ENCODE assay signal across 21 cellular contexts in genomic region chr12:121516437-121517011, GRCh38.
"Had no signal": no experiment of that assay in that cellular context is flagged by ENCODE, and none has a peak within 500 bp of the region (broad histone marks: within the 10 kb centered on the region; RNA-seq: fewer than 3 reads in every experiment).

No MANE protein-coding gene starts in this region.

- H3K9me3 Mint-ChIP-seq: activated CD4-positive, alpha-beta T cell treated with anti-CD3 and anti-CD28 coated beads, Interleukin-2, amount 10 ng/mL, durations not matched to agents 7 days and 5 days; activated CD8-positive, alpha-beta T cell treated with anti-CD3 and anti-CD28 coated beads for 36 hours; activated naive CD4-positive, alpha-beta T cell treated with anti-CD3 and anti-CD28 coated beads, Interleukin-2, amount 50 U/mL, for 24 hours; dendritic cell treated with granulocyte-macrophage colony-stimulating factor and Interleukin-4, amounts not matched to agents 40 ng/mL and 50 ng/mL, for 4 days; natural killer cell had no signal

- H3K27ac Mint-ChIP-seq: activated naive CD4-positive, alpha-beta T cell treated with anti-CD3 and anti-CD28 coated beads, Interleukin-2, amount 50 U/mL, for 24 hours; dendritic cell treated with granulocyte-macrophage colony-stimulating factor and Interleukin-4, amounts not matched to agents 40 ng/mL and 50 ng/mL, for 4 days had no signal

- H3K4me3 Mint-ChIP-seq: activated CD4-positive, alpha-beta T cell treated with anti-CD3 and anti-CD28 coated beads, Interleukin-2, amount 10 ng/mL, durations not matched to agents 7 days and 5 days; activated CD8-positive, alpha-beta memory T cell treated with anti-CD3 and anti-CD28 coated beads, Interleukin-2, amount 10 ng/mL, durations not matched to agents 7 days and 5 days; activated CD8-positive, alpha-beta T cell treated with anti-CD3 and anti-CD28 coated beads for 36 hours; activated naive CD4-positive, alpha-beta T cell treated with anti-CD3 and anti-CD28 coated beads, Interleukin-2, amount 50 U/mL, for 24 hours; brain; dendritic cell treated with granulocyte-macrophage colony-stimulating factor and Interleukin-4, amounts not matched to agents 40 ng/mL and 50 ng/mL, for 4 days had no signal

- H3K4me3 ChIP-seq: heart right ventricle, lung, prostate gland, upper lobe of left lung had no signal

- H3K36me3 ChIP-seq: prostate gland had no signal

- ATAC-seq: activated CD8-positive, alpha-beta memory T cell treated with anti-CD3 and anti-CD28 coated beads, Interleukin-2, amount 10 ng/mL, durations not matched to agents 7 days and 5 days; activated CD8-positive, alpha-beta T cell treated with anti-CD3 and anti-CD28 coated beads for 36 hours; heart right ventricle; natural killer cell had no signal

- H3K4me1 ChIP-seq: prostate gland had no signal

- DNase-seq: activated CD4-positive, alpha-beta T cell treated with anti-CD3 and anti-CD28 coated beads, Interleukin-2, amount 10 ng/mL, durations not matched to agents 7 days and 5 days; activated CD8-positive, alpha-beta memory T cell treated with anti-CD3 and anti-CD28 coated beads, Interleukin-2, amount 10 ng/mL, durations not matched to agents 7 days and 5 days; activated CD8-positive, alpha-beta T cell treated with anti-CD3 and anti-CD28 coated beads for 36 hours; activated gamma-delta T cell; activated T-cell treated with anti-CD3 and anti-CD28 coated beads for 4 hours; anterior cingulate cortex; effector CD4-positive, alpha-beta T cell; erythroblast; foreskin fibroblast; heart right ventricle; kidney; midbrain; natural killer cell; stimulated activated CD4-positive, alpha-beta T cell treated with anti-CD3 and anti-CD28 coated beads, Interleukin-4, amount 100 ng/mL, for 24 hours; stimulated activated naive CD4-positive, alpha-beta T cell treated with Interleukin-2 at 50 U/mL for 16 hours; upper lobe of left lung had no signal

- H3K27me3 Mint-ChIP-seq: activated CD4-positive, alpha-beta T cell treated with anti-CD3 and anti-CD28 coated beads, Interleukin-2, amount 10 ng/mL, durations not matched to agents 7 days and 5 days; activated CD8-positive, alpha-beta memory T cell treated with anti-CD3 and anti-CD28 coated beads, Interleukin-2, amount 10 ng/mL, durations not matched to agents 7 days and 5 days; activated CD8-positive, alpha-beta T cell treated with anti-CD3 and anti-CD28 coated beads for 36 hours; activated naive CD4-positive, alpha-beta T cell treated with anti-CD3 and anti-CD28 coated beads, Interleukin-2, amount 50 U/mL, for 24 hours; brain; dendritic cell treated with granulocyte-macrophage colony-stimulating factor and Interleukin-4, amounts not matched to agents 40 ng/mL and 50 ng/mL, for 4 days had no signal

- H3K27me3 ChIP-seq: heart right ventricle, upper lobe of left lung had no signal

- H3K27ac ChIP-seq: heart right ventricle, prostate gland, upper lobe of left lung had no signal
